8 cellular contexts compared by ENCODE assay signal in the genomic region with DNA sequence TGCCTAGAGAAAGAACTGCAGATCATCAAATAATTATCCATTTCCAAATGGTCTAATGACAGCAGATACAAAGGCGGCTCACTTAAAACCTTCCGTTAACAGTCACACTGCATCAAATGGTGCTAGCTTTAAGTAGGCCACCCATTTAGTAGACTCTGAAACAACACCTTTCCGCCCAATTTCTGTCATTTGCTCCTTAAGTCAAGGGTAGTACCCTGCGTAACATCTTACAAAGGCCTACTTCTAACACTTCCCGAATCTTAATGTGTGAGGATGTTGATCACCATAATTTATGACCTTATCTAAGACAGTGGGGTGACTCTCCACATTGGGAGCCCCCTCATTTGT. TPM values are rescaled to one million over a fixed set of nuclear protein-coding genes. Genes with fewer than 3 reads are reported as not detected.
A peak's percentile ranks its signal among the peaks of the same experiment; 100 is the strongest.
DNase-seq lines count a peak whose midpoint lies in the region; ATAC-seq and TF ChIP-seq lines count a peak whose summit lies in the region.

No MANE protein-coding gene starts in this region.

- peak overlapping the region; percentile 83 for H3K4me3 ChIP-seq in left ventricle myocardium inferior
- peak overlapping the region; percentile 60 to 96 for H3K4me3 ChIP-seq in body of pancreas
- H3K4me3 ChIP-seq in mesodermal cell (ENCODE audit: extremely low read depth, insufficient read depth, low read length, poor library complexity, severe bottlenecking), result peak overlapping the region; percentile 72
- H3K4me3 ChIP-seq in aorta (ENCODE audit: low read length in 2 of 2), result peak overlapping the region; percentile 72 to 79

- DNase-seq in left ventricle myocardium inferior, result no peak
- no peak for DNase-seq in left ventricle myocardium superior
- no peak for DNase-seq in body of pancreas
- DNase-seq in aorta, result no peak
- no peak for DNase-seq in UCSD-AML1 (lab: John Stamatoyannopoulos, UW; ENCODE audit: unreplicated experiment)

- H3K27me3 ChIP-seq in left ventricle myocardium inferior (ENCODE audit: low read depth) (peaks cover 6% of the 10 kb centered on the region), body of pancreas (no peaks in the 10 kb centered on the region), aorta (ENCODE audit: control insufficient read depth in 1 of 2, insufficient read depth in 2 of 2, low read length in 1 of 2) (no peaks in the 10 kb centered on the region)

- no peak for TF ChIP-seq CTCF in left ventricle myocardium inferior (IDR thresholded peaks at IDR 0.05; ENCODE audit: borderline replicate concordance)
- no peak for TF ChIP-seq CTCF in body of pancreas (IDR thresholded peaks at IDR 0.05)

- H3K4me1 ChIP-seq in left ventricle myocardium inferior (peaks cover 28% of the 10 kb centered on the region), body of pancreas (peaks cover 16% of the 10 kb centered on the region), mesodermal cell (ENCODE audit: control insufficient read depth, insufficient read depth, low read length, poor library complexity, severe bottlenecking) (peaks cover 7% of the 10 kb centered on the region), aorta (ENCODE audit: control insufficient read depth in 1 of 2, insufficient read depth in 2 of 2, low read length in 2 of 2) (no peaks in the 10 kb centered on the region)

- no peak for ATAC-seq in left ventricle myocardium superior
- ATAC-seq in body of pancreas, result no peak
- no peak for ATAC-seq in aorta (ENCODE audit: low FRiP score)
- ATAC-seq in HG02981 (IDR thresholded peaks at IDR 0.05; ENCODE audit: unreplicated experiment), result no peak
- no peak for ATAC-seq in GM18867 (IDR thresholded peaks at IDR 0.05; ENCODE audit: unreplicated experiment)

- TF ChIP-seq POLR2A in body of pancreas (IDR thresholded peaks at IDR 0.05), result no peak

- H3K9me3 ChIP-seq in left ventricle myocardium inferior (replicated peaks), result no peaks in the 10 kb centered on the region
- no peaks in the 10 kb centered on the region for H3K9me3 ChIP-seq in body of pancreas
- H3K9me3 ChIP-seq in mesodermal cell (ENCODE audit: control insufficient read depth, low read length), result no peaks in the 10 kb centered on the region
- no peaks in the 10 kb centered on the region for H3K9me3 ChIP-seq in aorta (ENCODE audit: control insufficient read depth, low read length)

- WGBS in body of pancreas, 2 donors, result 69 to 72% methylated on average over 5 of the region's 5 CpGs
- 85 to 90% methylated on average over 2 to 4 of the region's 5 CpGs for WGBS in mesodermal cell (ENCODE audit: insufficient coverage in 2 of 2), 2 experiments
- WGBS in aorta, 2 donors, result 92% methylated on average over 5 of the region's 5 CpGs

- H3K36me3 ChIP-seq in left ventricle myocardium inferior (no peaks in the 10 kb centered on the region), body of pancreas (replicated peaks in 1 of 2; ENCODE audit: insufficient read depth in 1 of 2, low read depth in 2 of 2) (no peaks in the 10 kb centered on the region), mesodermal cell (ENCODE audit: control insufficient read depth, insufficient read depth, low read length) (no peaks in the 10 kb centered on the region), aorta (ENCODE audit: control insufficient read depth in 1 of 2, insufficient read depth in 2 of 2, low read length in 1 of 2) (no peaks in the 10 kb centered on the region)

- H3K27ac ChIP-seq in left ventricle myocardium inferior (replicated peaks) (peak overlapping the region; percentile 86), body of pancreas (peak overlapping the region; percentile 77 to 99 (median 96)), mesodermal cell (ENCODE audit: low read depth, low read length, severe bottlenecking) (no peak overlapping the region), aorta (ENCODE audit: low read depth in 1 of 2, low read length in 2 of 2) (no peak overlapping the region)

- intact Hi-C loops in left ventricle myocardium inferior (cut with micrococcal nuclease) (no loop called here), left ventricle myocardium superior (cut with micrococcal nuclease) (no loop called here), body of pancreas (cut with DNase I) (no loop called here), aorta (cut with DNase I) (no loop called here)

RNA-seq across cellular contexts. Expression of a gene that starts 0.7 kb away (rescaled TPM):
- total RNA-seq in left ventricle myocardium inferior (7.5 TPM), left ventricle myocardium superior (13.7 TPM), body of pancreas (10 to 100 TPM in 1 of 2 donors, 1 to 10 TPM in 1; 9.1 to 10.9 TPM), aorta (10 to 100 TPM in 1 of 2 donors, 1 to 10 TPM in 1; 3.5 to 14.1 TPM)
- 31.6 TPM for polyA plus RNA-seq in mesodermal cell (2013, experiment 1 of 2)
- 27.9 TPM for polyA plus RNA-seq in mesodermal cell (2013, experiment 2 of 2)
- 1 to 10 TPM in 1 of 2 donors, under 1 TPM in 1; 0.18 to 6.1 TPM for polyA plus RNA-seq in aorta

Comparison
In these comparisons a context has a peak if more than half of its experiments do, and no peak if none do; other contexts are left out.
1. H3K27ac ChIP-seq: peak in left ventricle myocardium inferior (single experiment) and body of pancreas (4 of 4); none in mesodermal cell (single experiment) and aorta (0 of 2).
2. Peak in every context shown above with its lines, with median percentiles within 50 percentile points of each other: H3K4me3 ChIP-seq.